ENCODE assay signal across 12 cellular contexts in genomic region chr10:5951167-5951711, GRCh38. TPM values are rescaled to one million over a fixed set of nuclear protein-coding genes. Genes with fewer than 3 reads are reported as not detected.
DNase-seq lines count a peak whose midpoint lies in the region; ATAC-seq, FAIRE-seq and TF ChIP-seq lines count a peak whose summit lies in the region.
"Had no signal": no experiment of that assay in that cellular context is flagged by ENCODE, and none has a peak within 500 bp of the region (broad histone marks: within the 10 kb centered on the region; RNA-seq: fewer than 3 reads in every experiment).

No MANE protein-coding gene starts in this region.

- peak overlapping the region; percentile 43 for H2AFZ ChIP-seq in keratinocyte (ENCODE audit: control insufficient read depth, low read length)

- peaks cover 19% of the 10 kb centered on the region for H3K4me1 ChIP-seq in keratinocyte (ENCODE audit: control insufficient read depth, extremely low read depth, insufficient read depth, low read length)

- DNase-seq in NCI-H2171 treated with DMSO at 0.1 percent for 48 hours (lab: John Stamatoyannopoulos, UW) (peak; percentile 50), NCI-H2171 (lab: John Stamatoyannopoulos, UW) (no peak), amniotic epithelial cell (ENCODE audit: low read depth) (peak; percentile 48), keratinocyte (ENCODE audit: low read depth, low spot score) (peak; percentile 66), urothelium cell line (ENCODE audit: low spot score) (peak; percentile 46), NCI-H446 treated with DMSO at 0.1 percent for 48 hours (lab: John Stamatoyannopoulos, UW) (no peak), NCI-H1694 (lab: John Stamatoyannopoulos, UW) (no peak)
- DNase-seq: activated CD4-positive, alpha-beta memory T cell treated with anti-CD3 and anti-CD28 coated beads, Interleukin-2, amount 10 ng/mL, durations not matched to agents 7 days and 5 days had no signal

- no peaks in the 10 kb centered on the region for H3K36me3 ChIP-seq in keratinocyte (ENCODE audit: control insufficient read depth in 2 of 2, extremely low read depth in 1 of 2, insufficient read depth in 2 of 2, low read length in 2 of 2)
- H3K36me3 ChIP-seq: ovary had no signal

- H3K27me3 ChIP-seq in keratinocyte (ENCODE audit: control insufficient read depth, extremely low read depth, insufficient read depth, low read length), result no peaks in the 10 kb centered on the region
- H3K27me3 ChIP-seq: ovary had no signal

- H3K9me3 ChIP-seq in keratinocyte (ENCODE audit: control insufficient read depth, low read depth, low read length), result no peaks in the 10 kb centered on the region
- H3K9me3 ChIP-seq: ovary had no signal

- peak overlapping the region; percentile 73 for H3K4me2 ChIP-seq in keratinocyte (ENCODE audit: control insufficient read depth, extremely low read depth, insufficient read depth, low read depth, low read length)

- no peaks in the 10 kb centered on the region for H3K9me1 ChIP-seq in keratinocyte (ENCODE audit: control insufficient read depth, extremely low read depth, insufficient read depth, low read length)

- H3K79me2 ChIP-seq in keratinocyte (ENCODE audit: control insufficient read depth, insufficient read depth, low read length), result no peaks in the 10 kb centered on the region

- peak overlapping the region; percentile 66 for H3K27ac ChIP-seq in keratinocyte (ENCODE audit: control insufficient read depth, insufficient read depth, low read length)
- H3K27ac ChIP-seq: ovary, SK-N-MC had no signal

- no peak overlapping the region for H3K9ac ChIP-seq in keratinocyte (ENCODE audit: control insufficient read depth, extremely low read depth, insufficient read depth, low read length)

- no peaks in the 10 kb centered on the region for H4K20me1 ChIP-seq in keratinocyte (ENCODE audit: control insufficient read depth, extremely low read depth, insufficient read depth, low read length)

- dilution Hi-C loops in keratinocyte (cut with MboI; ENCODE audit: extremely low pct_ligation_motif_present, low sequenced_read_pairs), result loop anchor here (25.0 kb wide), 1 partner anchor 136 kb away; the partner anchor contains the start of gene RBM17

- no peak overlapping the region for H3K4me3 ChIP-seq in keratinocyte (ENCODE audit: control insufficient read depth in 2 of 3, extremely low read depth in 1 of 3, insufficient read depth in 2 of 3, low read depth in 1 of 3, low read length in 3 of 3)
- H3K4me3 ChIP-seq: ovary, SK-N-MC had no signal

- no peak for TF ChIP-seq CTCF in keratinocyte (optimal IDR thresholded peaks at IDR 0.05 in 1 of 3, IDR thresholded peaks at IDR 0.05 in 1 of 3, conservative IDR thresholded peaks at IDR 0.05 in 1 of 3; ENCODE audit: extremely low read depth in 1 of 3, insufficient read depth in 2 of 3, low read length in 3 of 3)

- peak; percentile 29 for FAIRE-seq in keratinocyte (lab: Jason Lieb, UNC)
- no peak for FAIRE-seq in urothelium cell line (lab: Jason Lieb, UNC)
- FAIRE-seq: A204.1 had no signal

- ATAC-seq in HG03432 (IDR thresholded peaks at IDR 0.05; ENCODE audit: unreplicated experiment), result no peak

RNA-seq across cellular contexts. Expression of gene IL15RA, which starts 26.1 kb away (rescaled TPM):
- polyA plus RNA-seq in keratinocyte, result 3.1 to 4.9 TPM (median 3.8 TPM) in 3 replicates
- 0.49 TPM for polyA plus RNA-seq in keratinocyte (2011; ENCODE audit: low read depth)
- 3.5 and 5.2 TPM in 2 replicates for polyA plus RNA-seq in keratinocyte (2011; cell fraction: cytosol; rRNA removed)
- polyA plus RNA-seq in keratinocyte (2011; cell fraction: nucleus; rRNA removed), result 7.2 and 11.1 TPM in 2 replicates
- 4.1 and 5.0 TPM in 2 replicates for polyA plus RNA-seq in keratinocyte (2012; ENCODE audit: low replicate concordance)
- polyA minus RNA-seq in keratinocyte, result 2.3 to 8.4 TPM (median 3.1 TPM) in 3 replicates
- polyA minus RNA-seq in keratinocyte (2011; cell fraction: cytosol; rRNA and poly(A)+ RNA removed), result 4.8 TPM
- 2.0 and 3.1 TPM in 2 replicates for polyA minus RNA-seq in keratinocyte (2011; cell fraction: nucleus; rRNA and poly(A)+ RNA removed)

Comparison
In these comparisons a context has a peak if more than half of its experiments do, and no peak if none do; other contexts are left out.
1. DNase-seq: peak in NCI-H2171 treated with DMSO at 0.1 percent for 48 hours (single experiment), amniotic epithelial cell (single experiment), keratinocyte (single experiment) and urothelium cell line (single experiment); none in NCI-H2171 (single experiment), NCI-H446 treated with DMSO at 0.1 percent for 48 hours (single experiment) and NCI-H1694 (single experiment).